16 cellular contexts compared by ENCODE assay signal in genomic region chr4:52968696-52969095, GRCh38.
DNase-seq lines count a peak whose midpoint lies in the region; ATAC-seq and TF ChIP-seq lines count a peak whose summit lies in the region.
"Had no signal": no experiment of that assay in that cellular context is flagged by ENCODE, and none has a peak within 500 bp of the region (broad histone marks: within the 10 kb centered on the region; RNA-seq: fewer than 3 reads in every experiment).

No MANE protein-coding gene starts in this region.

- H3K27me3 Mint-ChIP-seq in MCF 10A (ENCODE audit: insufficient read depth, unreplicated experiment) (no peaks in the 10 kb centered on the region), type B pancreatic cell (no peaks in the 10 kb centered on the region), nephron progenitor cell (ENCODE audit: low read depth, poor library complexity) (peaks cover 7% of the 10 kb centered on the region)

- H3K9me3 Mint-ChIP-seq in MCF 10A (ENCODE audit: unreplicated experiment) (no peaks in the 10 kb centered on the region), type B pancreatic cell (peaks cover 7% of the 10 kb centered on the region), nephron progenitor cell (peaks cover 49% of the 10 kb centered on the region)

- peak overlapping the region; percentile 3 for H3K27ac Mint-ChIP-seq in MCF 10A (ENCODE audit: low read depth, unreplicated experiment)
- peak overlapping the region; percentile 1 for H3K27ac Mint-ChIP-seq in type B pancreatic cell
- H3K27ac Mint-ChIP-seq in nephron progenitor cell: no peak overlapping the region

- H3K4me3 ChIP-seq in mammary epithelial cell (replicated peaks in 1 of 3; ENCODE audit: insufficient read depth in 1 of 3, low read depth in 2 of 3, low read length in 3 of 3) (no peak overlapping the region), gastroesophageal sphincter (no peak overlapping the region)
- H3K4me3 ChIP-seq: BLaER1 had no signal

- ATAC-seq in gastroesophageal sphincter: no peak

- peaks cover 13% of the 10 kb centered on the region for H3K4me1 Mint-ChIP-seq in MCF 10A (ENCODE audit: insufficient read depth, unreplicated experiment)
- H3K4me1 Mint-ChIP-seq in type B pancreatic cell (ENCODE audit: unreplicated experiment): no peaks in the 10 kb centered on the region
- no peaks in the 10 kb centered on the region for H3K4me1 Mint-ChIP-seq in nephron progenitor cell

- TF ChIP-seq CTCF in MCF 10A (IDR thresholded peaks at IDR 0.05; ENCODE audit: unreplicated experiment) (no peak), mammary epithelial cell (conservative IDR thresholded peaks at IDR 0.05 in 1 of 2, IDR thresholded peaks at IDR 0.05 in 1 of 2; ENCODE audit: extremely low read depth in 1 of 2, insufficient read depth in 1 of 2, low read depth in 1 of 2, low read length in 2 of 2) (no peak), type B pancreatic cell (conservative IDR thresholded peaks at IDR 0.05) (no peak), gastroesophageal sphincter (IDR thresholded peaks at IDR 0.05) (no peak), nephron progenitor cell (IDR thresholded peaks at IDR 0.05) (no peak)

- H3K36me3 ChIP-seq in mammary epithelial cell (ENCODE audit: insufficient read depth, low read length): no peaks in the 10 kb centered on the region
- no peaks in the 10 kb centered on the region for H3K36me3 ChIP-seq in gastroesophageal sphincter
- H3K36me3 ChIP-seq: BLaER1 had no signal

- no peaks in the 10 kb centered on the region for H3K9me3 ChIP-seq in mammary epithelial cell (replicated peaks; ENCODE audit: insufficient read depth, low read length)
- peaks cover 0 to 12% (median 0%) of the 10 kb centered on the region in 3 donors for H3K9me3 ChIP-seq in gastroesophageal sphincter

- H3K27me3 ChIP-seq in mammary epithelial cell (ENCODE audit: insufficient read depth, low read length) (no peaks in the 10 kb centered on the region), gastroesophageal sphincter (no peaks in the 10 kb centered on the region)
- H3K27me3 ChIP-seq: BLaER1 had no signal

- DNase-seq in MCF 10A (ENCODE audit: unreplicated experiment): no peak
- DNase-seq in mammary epithelial cell: no peak
- DNase-seq in NCI-H446 treated with DMSO at 0.1 percent for 48 hours (lab: John Stamatoyannopoulos, UW): peak; percentile 65
- peak; percentile 28 for DNase-seq in cerebellum (ENCODE audit: low spot score)
- DNase-seq in type B pancreatic cell (ENCODE audit: extremely low spot score, unreplicated experiment): no peak
- DNase-seq in NCI-H82 treated with DMSO at 0.1 percent for 48 hours (lab: John Stamatoyannopoulos, UW; ENCODE audit: unreplicated experiment): no peak
- no peak for DNase-seq in nephron progenitor cell
- DNase-seq: 8988T; AML-193; CD8-positive, alpha-beta memory T cell; DMS79; GDM1; H7; IMR-90 had no signal

- no peak overlapping the region for H3K9ac ChIP-seq in mammary epithelial cell (ENCODE audit: insufficient read depth, low read length)
- H3K9ac ChIP-seq: BLaER1 had no signal

- in situ Hi-C loops in mammary epithelial cell (cut with MboI; ENCODE audit: low sequenced_read_pairs in 2 of 2): no loop called here

- TF ChIP-seq EP300 in gastroesophageal sphincter (IDR thresholded peaks at IDR 0.05): no peak

- H4K20me1 ChIP-seq in mammary epithelial cell (ENCODE audit: insufficient read depth, low read length): no peaks in the 10 kb centered on the region
- H4K20me1 ChIP-seq: BLaER1 had no signal

- no peak overlapping the region for H3K27ac ChIP-seq in mammary epithelial cell (ENCODE audit: insufficient read depth, low read depth, low read length)
- H3K27ac ChIP-seq in gastroesophageal sphincter: no peak overlapping the region
- H3K27ac ChIP-seq: BLaER1 had no signal

- WGBS in mammary epithelial cell (ENCODE audit: low coverage, missing lambda C conversion rate): 90% methylated on average over 3 of the region's 3 CpGs
- WGBS in gastroesophageal sphincter (ENCODE audit: low coverage in 1 of 2), 2 donors: 92 to 100% methylated on average over 2 to 3 of the region's 3 CpGs

- peaks cover 10% of the 10 kb centered on the region for H3K4me1 ChIP-seq in mammary epithelial cell (ENCODE audit: insufficient read depth, low read length)
- H3K4me1 ChIP-seq in gastroesophageal sphincter: peaks cover 0 to 5% (median 0%) of the 10 kb centered on the region in 3 donors
- H3K4me1 ChIP-seq: BLaER1 had no signal

- CTCF ChIA-PET in MCF 10A (lab: Yijun Ruan, JAX) (interaction anchor here (1.0 kb wide), 1 partner anchor 13 kb away, joined by 4 read pairs; no protein-coding TSS in a partner anchor), mammary epithelial cell (lab: Charles Lee; ENCODE audit: low non-redundant PET) (no interaction called here)

- no peak for TF ChIP-seq POLR2A in gastroesophageal sphincter (IDR thresholded peaks at IDR 0.05)

- intact Hi-C loops in MCF 10A (cut with micrococcal nuclease): no loop called here
- intact Hi-C loops in mammary epithelial cell (cut with micrococcal nuclease): no loop called here

- POLR2A ChIA-PET in MCF 10A (lab: Yijun Ruan, JAX): interaction anchor here (1.4 kb wide), 1 partner anchor 130 kb away, joined by 3 read pairs; no protein-coding TSS in a partner anchor

- no peak overlapping the region for H3K4me3 Mint-ChIP-seq in MCF 10A (ENCODE audit: unreplicated experiment)
- H3K4me3 Mint-ChIP-seq in type B pancreatic cell: no peak overlapping the region
- no peak overlapping the region for H3K4me3 Mint-ChIP-seq in nephron progenitor cell
- H3K4me3 Mint-ChIP-seq: CD8-positive, alpha-beta memory T cell had no signal

- H3K36me3 Mint-ChIP-seq in MCF 10A (ENCODE audit: insufficient read depth, unreplicated experiment): no peaks in the 10 kb centered on the region
- peaks cover 4% of the 10 kb centered on the region for H3K36me3 Mint-ChIP-seq in type B pancreatic cell
- peaks cover 38% of the 10 kb centered on the region for H3K36me3 Mint-ChIP-seq in nephron progenitor cell (ENCODE audit: low read depth)

- H3K79me2 ChIP-seq in mammary epithelial cell (ENCODE audit: insufficient read depth, low read length): no peaks in the 10 kb centered on the region

- BruUV-seq in MCF 10A (replicated peaks; lab: Mats Ljungman, UMichigan) (no TSS peak), mammary epithelial cell (replicated peaks; lab: Mats Ljungman, UMichigan) (no TSS peak)

- H3K4me2 ChIP-seq in mammary epithelial cell (ENCODE audit: insufficient read depth, low read depth, low read length): no peak overlapping the region
- H3K4me2 ChIP-seq: BLaER1 had no signal

- dilution Hi-C loops in mammary epithelial cell (cut with HindIII; ENCODE audit: low sequenced_read_pairs): no loop called here

- no peak overlapping the region for H2AFZ ChIP-seq in mammary epithelial cell (ENCODE audit: low read depth, low read length)

Comparison
In these comparisons a context has a peak if more than half of its experiments do, and no peak if none do; other contexts are left out.
1. DNase-seq: peak in NCI-H446 treated with DMSO at 0.1 percent for 48 hours (single experiment) and cerebellum (single experiment); none in MCF 10A (single experiment), mammary epithelial cell (single experiment), type B pancreatic cell (single experiment), NCI-H82 treated with DMSO at 0.1 percent for 48 hours (single experiment) and nephron progenitor cell (single experiment).